20 cellular contexts compared by ENCODE assay signal in the genomic region with DNA sequence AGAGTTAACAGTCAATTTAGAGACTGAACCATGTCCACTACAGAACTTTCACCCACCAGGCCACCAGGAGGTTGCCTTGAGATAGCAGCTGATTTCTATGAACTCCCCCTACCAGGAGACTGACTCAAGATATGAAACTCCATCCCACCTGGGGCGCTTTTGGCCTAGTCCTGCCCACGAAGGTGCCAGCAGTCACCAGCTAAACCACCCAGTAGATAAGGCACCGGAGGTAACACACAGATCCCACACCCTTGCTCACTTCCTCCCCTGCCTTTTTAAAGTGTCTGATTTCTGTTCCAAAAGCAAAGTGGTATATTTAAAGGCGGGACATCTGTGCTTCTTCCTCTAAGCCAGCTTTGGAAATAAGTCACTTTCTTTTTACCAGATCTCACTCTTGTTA.
"Had no signal": no experiment of that assay in that cellular context is flagged by ENCODE, and none has a peak within 500 bp of the region (broad histone marks: within the 10 kb centered on the region; RNA-seq: fewer than 3 reads in every experiment).

No MANE protein-coding gene starts in this region.

- ATAC-seq: naive thymus-derived CD4-positive, alpha-beta T cell; right cardiac atrium; stimulated activated naive B cell treated with anti-CD40 and anti-IgM and Interleukin-4, amounts not matched to agents 10 μg/mL and 1 μg/mL and 100 μg/mL, for 72 hours had no signal

- H3K4me3 Mint-ChIP-seq: activated naive CD8-positive, alpha-beta T cell; mesothelial cell of epicardium; naive thymus-derived CD4-positive, alpha-beta T cell; neural progenitor cell; stimulated activated naive B cell treated with anti-CD40 and anti-IgM and Interleukin-4, amounts not matched to agents 10 μg/mL and 1 μg/mL and 100 μg/mL, for 72 hours; T-helper 1 cell treated with Interleukin-12 subunit alpha and Interleukin-12 subunit beta and Interleukin-4 antibody, amounts not matched to agents 30 μg/mL and 1 μg/mL, for 36 hours had no signal

- H3K36me3 ChIP-seq: neural progenitor cell, tibial nerve had no signal

- H3K27me3 Mint-ChIP-seq: stimulated activated naive B cell treated with anti-CD40 and anti-IgM and Interleukin-4, amounts not matched to agents 10 μg/mL and 1 μg/mL and 100 μg/mL, for 72 hours had no signal

- H3K27ac Mint-ChIP-seq: activated naive CD8-positive, alpha-beta T cell; mesothelial cell of epicardium; naive thymus-derived CD4-positive, alpha-beta T cell; neural progenitor cell; stimulated activated naive B cell treated with anti-CD40 and anti-IgM and Interleukin-4, amounts not matched to agents 10 μg/mL and 1 μg/mL and 100 μg/mL, for 72 hours; T-helper 1 cell treated with Interleukin-12 subunit alpha and Interleukin-12 subunit beta and Interleukin-4 antibody, amounts not matched to agents 30 μg/mL and 1 μg/mL, for 36 hours had no signal

- H3K9me3 Mint-ChIP-seq: mesothelial cell of epicardium; neural progenitor cell; T-helper 1 cell treated with Interleukin-12 subunit alpha and Interleukin-12 subunit beta and Interleukin-4 antibody, amounts not matched to agents 30 μg/mL and 1 μg/mL, for 36 hours had no signal

- H3K27ac ChIP-seq: epithelial cell of prostate, neural progenitor cell, tibial nerve, VCaP had no signal

- H3K9me3 ChIP-seq: tibial nerve had no signal

- H3K4me1 Mint-ChIP-seq: mesothelial cell of epicardium; naive thymus-derived CD4-positive, alpha-beta T cell had no signal

- H3K4me2 ChIP-seq: neural progenitor cell had no signal

- H3K27me3 ChIP-seq: neural progenitor cell, tibial nerve had no signal

- H3K4me1 ChIP-seq: tibial nerve had no signal

- H3K36me3 Mint-ChIP-seq: activated naive CD8-positive, alpha-beta T cell; mesothelial cell of epicardium; neural progenitor cell; stimulated activated naive B cell treated with anti-CD40 and anti-IgM and Interleukin-4, amounts not matched to agents 10 μg/mL and 1 μg/mL and 100 μg/mL, for 72 hours had no signal

- DNase-seq: activated CD4-positive, alpha-beta T cell treated with anti-CD3 and anti-CD28 coated beads for 4 hours; activated CD4-positive, alpha-beta T cell treated with anti-CD3 and anti-CD28 coated beads, Interleukin-2, amount 50 U/mL, for 48 hours; activated CD8-positive, alpha-beta memory T cell treated with anti-CD3 and anti-CD28 coated beads for 24 hours; activated effector memory CD4-positive, alpha-beta T cell treated with Interleukin-2 at 50 U/mL for 16 hours; activated naive CD4-positive, alpha-beta T cell treated with Interleukin-2 at 50 U/mL for 16 hours; islet precursor cell; naive thymus-derived CD4-positive, alpha-beta T cell; occipital lobe; right cardiac atrium; stimulated activated CD4-positive, alpha-beta T cell treated with anti-CD3 and anti-CD28 coated beads, Interleukin-15, amount 100 ng/mL, for 24 hours; stimulated activated CD4-positive, alpha-beta T cell treated with anti-CD3 and anti-CD28 coated beads, Interleukin-2, amount 100 ng/mL, for 24 hours; stimulated activated naive B cell treated with anti-CD40 and anti-IgM and Interleukin-4, amounts not matched to agents 10 μg/mL and 1 μg/mL and 100 μg/mL, for 72 hours; T-helper 9 cell had no signal

- H3K4me3 ChIP-seq: neural progenitor cell, tibial nerve had no signal
